In genomic region chr2:172745636-172746035, GRCh38 we compare ENCODE assay signal across 16 cellular contexts. TPM values are rescaled to one million over a fixed set of nuclear protein-coding genes. Genes with fewer than 3 reads are reported as not detected.
DNase-seq lines count a peak whose midpoint lies in the region; ATAC-seq and TF ChIP-seq lines count a peak whose summit lies in the region.
"Had no signal": no experiment of that assay in that cellular context is flagged by ENCODE, and none has a peak within 500 bp of the region (broad histone marks: within the 10 kb centered on the region; RNA-seq: fewer than 3 reads in every experiment).

No MANE protein-coding gene starts in this region.

- peak; percentile 49 for DNase-seq in ELR (ENCODE audit: low read depth)
- peak; percentile 69 for DNase-seq in amniotic epithelial cell (ENCODE audit: low read depth)
- peak; percentile 27 for DNase-seq in epithelial cell of esophagus (ENCODE audit: low read depth)
- peak; percentile 26 for DNase-seq in pulmonary artery endothelial cell (ENCODE audit: low read depth, low spot score)
- no peak for DNase-seq in NCI-H1092 (lab: John Stamatoyannopoulos, UW)
- DNase-seq in NCI-H1417 (lab: John Stamatoyannopoulos, UW): no peak
- DNase-seq: COR-L47, H9, MV-4-11, NCI-H1436 treated with DMSO at 0.1 percent for 48 hours, NCI-H2081, NCI-H524, Peyer's patch had no signal

- ATAC-seq in HG02623 (IDR thresholded peaks at IDR 0.05; ENCODE audit: unreplicated experiment): no peak
- ATAC-seq: K562, Right ventricle myocardium inferior had no signal

- TF ChIP-seq CTCF in epithelial cell of esophagus (IDR thresholded peaks at IDR 0.05; ENCODE audit: insufficient read depth, low read depth, low read length, missing control alignments): no peak

- H3K4me3 ChIP-seq in epithelial cell of esophagus (ENCODE audit: low read length): no peak overlapping the region
- H3K4me3 ChIP-seq: K562, Peyer's patch had no signal

RNA-seq across cellular contexts. Expression of gene RAPGEF4, which starts 10.0 kb away (rescaled TPM):
- total RNA-seq in pulmonary artery endothelial cell: 5.3 and 6.1 TPM in 2 replicates

Comparison
In these comparisons a context has a peak if more than half of its experiments do, and no peak if none do; other contexts are left out.
1. DNase-seq: peak in ELR (single experiment), amniotic epithelial cell (single experiment), epithelial cell of esophagus (single experiment) and pulmonary artery endothelial cell (single experiment); none in NCI-H1092 (single experiment) and NCI-H1417 (0 of 3).